22 cellular contexts compared by ENCODE assay signal in genomic region chr21:15766952-15767603, GRCh38. TPM values are rescaled to one million over a fixed set of nuclear protein-coding genes. Genes with fewer than 3 reads are reported as not detected.
DNase-seq lines count a peak whose midpoint lies in the region; ATAC-seq, FAIRE-seq and TF ChIP-seq lines count a peak whose summit lies in the region.
"Had no signal": no experiment of that assay in that cellular context is flagged by ENCODE, and none has a peak within 500 bp of the region (broad histone marks: within the 10 kb centered on the region; RNA-seq: fewer than 3 reads in every experiment).

No MANE protein-coding gene starts in this region.

- no peak overlapping the region for H3K4me3 Mint-ChIP-seq in Caco-2 (ENCODE audit: unreplicated experiment)
- no peak overlapping the region for H3K4me3 Mint-ChIP-seq in activated CD4-positive, alpha-beta T cell treated with anti-CD3 and anti-CD28 coated beads for 36 hours
- no peak overlapping the region for H3K4me3 Mint-ChIP-seq in activated CD4-positive, alpha-beta memory T cell treated with anti-CD3 and anti-CD28 coated beads, Interleukin-2, amount 10 ng/mL, durations not matched to agents 7 days and 5 days
- H3K4me3 Mint-ChIP-seq: CD4-positive, CD25-positive, alpha-beta regulatory T cell had no signal

- H4K91ac ChIP-seq in H1 (replicated peaks; ENCODE audit: insufficient read length, low read length): no peak overlapping the region

- no peak overlapping the region for H2BK20ac ChIP-seq in H1 (ENCODE audit: low read length)

- H3K4me1 Mint-ChIP-seq in Caco-2 (ENCODE audit: low read depth, unreplicated experiment): peaks cover 19% of the 10 kb centered on the region
- peaks cover 57% of the 10 kb centered on the region for H3K4me1 Mint-ChIP-seq in activated CD4-positive, alpha-beta T cell treated with anti-CD3 and anti-CD28 coated beads for 36 hours
- H3K4me1 Mint-ChIP-seq in activated CD4-positive, alpha-beta memory T cell treated with anti-CD3 and anti-CD28 coated beads, Interleukin-2, amount 10 ng/mL, durations not matched to agents 7 days and 5 days: peaks cover 2% of the 10 kb centered on the region

- no peak for ATAC-seq in activated CD4-positive, alpha-beta T cell treated with anti-CD3 and anti-CD28 coated beads for 36 hours
- ATAC-seq: Right ventricle myocardium inferior had no signal

- H3K18ac ChIP-seq in H1 (ENCODE audit: extremely low read depth, low read length): 0 out of 2 replicates have a peak overlapping the region, but pooled peaks have one; percentile 17

- TF ChIP-seq CTCF in Caco-2 (IDR thresholded peaks at IDR 0.05; ENCODE audit: insufficient read depth in 1 of 2, low read depth in 1 of 2, low read length in 1 of 2, severe bottlenecking in 1 of 2, unreplicated experiment in 1 of 2): no peak
- TF ChIP-seq CTCF in HEK293 (tag by site-specific recombination; IDR thresholded peaks at IDR 0.05): no peak
- no peak for TF ChIP-seq CTCF in H1 (IDR thresholded peaks at IDR 0.05; ENCODE audit: control extremely low read depth in 1 of 3, insufficient read depth in 1 of 3, low read depth in 1 of 3, low read length in 3 of 3)
- TF ChIP-seq CTCF in neutrophil (IDR thresholded peaks at IDR 0.05): no peak

- H3K23me2 ChIP-seq in H1 (ENCODE audit: low read depth, low read length): no peaks in the 10 kb centered on the region

- 82% methylated on average over 1 of the region's 1 CpG; no CpG with 5 or more reads in 1 of the 2 experiments for WGBS in H1 (ENCODE audit: extremely low coverage in 1 of 2, insufficient coverage in 1 of 2, insufficient read length in 1 of 2, insufficient replicate concordance in 2 of 2, low coverage in 1 of 2, low lambda C conversion rate in 2 of 2, missing lambda C conversion rate in 1 of 2), 2 experiments

- H3K36me3 Mint-ChIP-seq in Caco-2 (ENCODE audit: insufficient read depth, unreplicated experiment): peaks cover 20% of the 10 kb centered on the region
- peaks cover 43% of the 10 kb centered on the region for H3K36me3 Mint-ChIP-seq in activated CD4-positive, alpha-beta T cell treated with anti-CD3 and anti-CD28 coated beads for 36 hours (ENCODE audit: low read depth)
- H3K36me3 Mint-ChIP-seq in activated CD4-positive, alpha-beta memory T cell treated with anti-CD3 and anti-CD28 coated beads, Interleukin-2, amount 10 ng/mL, durations not matched to agents 7 days and 5 days (ENCODE audit: low read depth): peaks cover 54% of the 10 kb centered on the region

- no peak overlapping the region for H2AFZ ChIP-seq in H1 (ENCODE audit: low read length)
- H2AFZ ChIP-seq: GM23248 had no signal

- no peak for DNase-seq in Caco-2
- no peak for DNase-seq in H1 (ENCODE audit: low read depth in 1 of 2, low spot score in 2 of 2)
- no peak for DNase-seq in activated CD4-positive, alpha-beta T cell treated with anti-CD3 and anti-CD28 coated beads for 36 hours
- no peak for DNase-seq in NOMO-1 (lab: John Stamatoyannopoulos, UW; ENCODE audit: unreplicated experiment in 2 of 2)
- no peak for DNase-seq in activated CD4-positive, alpha-beta memory T cell treated with anti-CD3 and anti-CD28 coated beads, Interleukin-2, amount 10 ng/mL, durations not matched to agents 7 days and 5 days
- DNase-seq in NCI-H2107 treated with DMSO at 0.1 percent for 48 hours (lab: John Stamatoyannopoulos, UW; ENCODE audit: unreplicated experiment): no peak
- DNase-seq: ACHN; CD4-positive, CD25-positive, alpha-beta regulatory T cell; DND-41; GDM1; GM23248; Karpas-422; NCI-H187 treated with DMSO at 0.1 percent for 48 hours; NCI-H2171; NCI-H446 treated with DMSO at 0.1 percent for 48 hours; NCI-H748 treated with DMSO at 0.1 percent for 48 hours had no signal

- no peak overlapping the region for H3K23ac ChIP-seq in H1 (ENCODE audit: insufficient read length)

- H3K4me3 ChIP-seq in Caco-2 (ENCODE audit: low read depth, low read length) (no peak overlapping the region), HEK293 (ENCODE audit: low read depth, low read length) (no peak overlapping the region), H1 (ENCODE audit: extremely low read depth in 1 of 4, insufficient read depth in 2 of 4, low read depth in 3 of 4, low read length in 4 of 4) (no peak overlapping the region), neutrophil (ENCODE audit: low read depth in 1 of 2, low read length in 1 of 2) (no peak overlapping the region)
- H3K4me3 ChIP-seq: GM23248 had no signal

- no peak overlapping the region for H4K5ac ChIP-seq in H1 (ENCODE audit: insufficient read length, low read depth, low read length)

- no peak overlapping the region for H2BK12ac ChIP-seq in H1 (ENCODE audit: low read depth, low read length)

- CTCF ChIA-PET in Caco-2 (lab: Charles Lee): no interaction called here
- CTCF ChIA-PET in HEK293 (lab: Yijun Ruan, JAX): interaction anchor here (0.7 kb wide), 1 partner anchor 31 kb away, joined by 5 read pairs; no protein-coding TSS in a partner anchor
- CTCF ChIA-PET in H1 (lab: Charles Lee; ENCODE audit: partially characterized antibody): no interaction called here
- CTCF ChIA-PET in activated CD4-positive, alpha-beta T cell treated with anti-CD3 and anti-CD28 coated beads for 36 hours (lab: Charles Lee): interaction anchor here (1.5 kb wide), 1 partner anchor 9 kb away, joined by 3 read pairs; no protein-coding TSS in a partner anchor
- CTCF ChIA-PET in activated CD4-positive, alpha-beta memory T cell treated with anti-CD3 and anti-CD28 coated beads, Interleukin-2, amount 10 ng/mL, durations not matched to agents 7 days and 5 days (lab: Charles Lee): interaction anchor here (0.6 kb wide), 1 partner anchor 95 kb away, joined by 3 read pairs; no protein-coding TSS in a partner anchor

- no peak for TF ChIP-seq RAD21 in H1 (IDR thresholded peaks at IDR 0.05 in 1 of 2, conservative IDR thresholded peaks at IDR 0.05 in 1 of 2; ENCODE audit: low read depth in 2 of 2, low read length in 2 of 2)

- intact Hi-C loops in Caco-2 (cut with micrococcal nuclease; ENCODE audit: unreplicated experiment): no loop called here
- intact Hi-C loops in activated CD4-positive, alpha-beta T cell treated with anti-CD3 and anti-CD28 coated beads for 36 hours (cut with DNase I, micrococcal nuclease): no loop called here

- no peak overlapping the region for H2BK5ac ChIP-seq in H1 (ENCODE audit: low read depth, low read length)

- H3K27ac ChIP-seq in HEK293 (ENCODE audit: extremely low read depth, low read depth, low read length): peak overlapping the region; percentile 13; the same call in 1 of the 2 replicates
- H3K27ac ChIP-seq in H1 (ENCODE audit: low read depth, low read length): no peak overlapping the region
- H3K27ac ChIP-seq in neutrophil: peak overlapping the region; percentile 2
- H3K27ac ChIP-seq: GM23248 had no signal

- POLR2A ChIA-PET in Caco-2 (lab: Charles Lee): no interaction called here
- POLR2A ChIA-PET in HEK293 (lab: Yijun Ruan, JAX): no interaction called here
- POLR2A ChIA-PET in H1 (lab: Charles Lee; ENCODE audit: partially characterized antibody): interaction anchor here (1.1 kb wide), 1 partner anchor 9 kb away, joined by 3 read pairs; no protein-coding TSS in a partner anchor
- POLR2A ChIA-PET in activated CD4-positive, alpha-beta T cell treated with anti-CD3 and anti-CD28 coated beads for 36 hours (lab: Charles Lee): no interaction called here
- POLR2A ChIA-PET in activated CD4-positive, alpha-beta memory T cell treated with anti-CD3 and anti-CD28 coated beads, Interleukin-2, amount 10 ng/mL, durations not matched to agents 7 days and 5 days (lab: Charles Lee): no interaction called here

- peak overlapping the region; percentile 56 for H3K27ac Mint-ChIP-seq in Caco-2 (ENCODE audit: unreplicated experiment)
- no peak overlapping the region for H3K27ac Mint-ChIP-seq in activated CD4-positive, alpha-beta T cell treated with anti-CD3 and anti-CD28 coated beads for 36 hours
- no peak overlapping the region for H3K27ac Mint-ChIP-seq in activated CD4-positive, alpha-beta memory T cell treated with anti-CD3 and anti-CD28 coated beads, Interleukin-2, amount 10 ng/mL, durations not matched to agents 7 days and 5 days

- no peaks in the 10 kb centered on the region for H3K9me3 Mint-ChIP-seq in Caco-2 (ENCODE audit: unreplicated experiment)
- peaks cover 4% of the 10 kb centered on the region for H3K9me3 Mint-ChIP-seq in activated CD4-positive, alpha-beta T cell treated with anti-CD3 and anti-CD28 coated beads for 36 hours (ENCODE audit: low read depth)
- H3K9me3 Mint-ChIP-seq in activated CD4-positive, alpha-beta memory T cell treated with anti-CD3 and anti-CD28 coated beads, Interleukin-2, amount 10 ng/mL, durations not matched to agents 7 days and 5 days: peaks cover 1% of the 10 kb centered on the region

- H2AK5ac ChIP-seq in H1 (ENCODE audit: low read depth, low read length): no peak overlapping the region

- no peak overlapping the region for H3K9ac ChIP-seq in H1 (replicated peaks in 1 of 4; ENCODE audit: extremely low read depth in 1 of 4, low read depth in 3 of 4, low read length in 3 of 4)
- H3K9ac ChIP-seq: GM23248 had no signal

- no peaks in the 10 kb centered on the region for H3K36me3 ChIP-seq in Caco-2 (ENCODE audit: control insufficient read depth, insufficient read depth, low read length)
- no peaks in the 10 kb centered on the region for H3K36me3 ChIP-seq in HEK293 (ENCODE audit: control insufficient read depth in 2 of 2, insufficient read depth in 1 of 2, low read length in 2 of 2)
- H3K36me3 ChIP-seq in H1 (ENCODE audit: control insufficient read depth in 2 of 4, insufficient read depth in 4 of 4, low read length in 3 of 4): peaks cover 0 to 5% (median 0%) of the 10 kb centered on the region in 4 experiments; a peak in 2 of 8 replicates
- H3K36me3 ChIP-seq in neutrophil: peaks cover 12% of the 10 kb centered on the region

- H3K4ac ChIP-seq in H1 (replicated peaks; ENCODE audit: insufficient read length, low read depth, low read length): no peak overlapping the region

- H3K79me2 ChIP-seq in H1 (ENCODE audit: control insufficient read depth in 1 of 2, insufficient read depth in 2 of 2, low read length in 2 of 2): peaks cover 0 to 98% of the 10 kb centered on the region in 2 experiments; a peak in 3 of 4 replicates

- no TSS peak for BruUV-seq in Caco-2 (replicated peaks; lab: Mats Ljungman, UMichigan)

- no peak for FAIRE-seq in H1 (lab: Jason Lieb, UNC)
- FAIRE-seq: D721Med, GM12892, GM19239 had no signal

- peaks cover 0 to 2% of the 10 kb centered on the region in 2 experiments for H4K20me1 ChIP-seq in H1 (replicated peaks in 1 of 2; ENCODE audit: control insufficient read depth in 1 of 2, insufficient read depth in 2 of 2, low read length in 2 of 2)

- H2BK120ac ChIP-seq in H1 (replicated peaks; ENCODE audit: low read depth, low read length): no peak overlapping the region

- no peak for TF ChIP-seq POLR2A in H1 (IDR thresholded peaks at IDR 0.05; ENCODE audit: control extremely low read depth in 1 of 2, low read depth in 2 of 2, low read length in 2 of 2)

- TF ChIP-seq EP300 in H1 (IDR thresholded peaks at IDR 0.05; ENCODE audit: borderline replicate concordance in 1 of 2, low read depth in 2 of 2, low read length in 2 of 2): no peak

- no peak overlapping the region for H2BK15ac ChIP-seq in H1 (ENCODE audit: low read length)

- H3K79me1 ChIP-seq in H1 (ENCODE audit: low read depth, low read length): no peaks in the 10 kb centered on the region; the same call in 1 of the 2 replicates

- H3K4me1 ChIP-seq in Caco-2 (peaks cover 3% of the 10 kb centered on the region; the same call in 1 of the 2 replicates), HEK293 (ENCODE audit: control insufficient read depth, insufficient read depth, low read length) (peaks cover 22% of the 10 kb centered on the region), H1 (replicated peaks in 1 of 4; ENCODE audit: control insufficient read depth in 3 of 4, insufficient read depth in 4 of 4, low read length in 3 of 4) (no peaks in the 10 kb centered on the region; a peak in 1 of 7 replicates), neutrophil (ENCODE audit: control insufficient read depth in 1 of 2, insufficient read depth in 1 of 2, low read depth in 1 of 2, low read length in 1 of 2) (no peaks in the 10 kb centered on the region)

- no peaks in the 10 kb centered on the region for H3K27me3 Mint-ChIP-seq in Caco-2 (ENCODE audit: insufficient read depth, unreplicated experiment)
- H3K27me3 Mint-ChIP-seq in activated CD4-positive, alpha-beta T cell treated with anti-CD3 and anti-CD28 coated beads for 36 hours: no peaks in the 10 kb centered on the region
- no peaks in the 10 kb centered on the region for H3K27me3 Mint-ChIP-seq in activated CD4-positive, alpha-beta memory T cell treated with anti-CD3 and anti-CD28 coated beads, Interleukin-2, amount 10 ng/mL, durations not matched to agents 7 days and 5 days
- H3K27me3 Mint-ChIP-seq: CD4-positive, CD25-positive, alpha-beta regulatory T cell had no signal

- H3K4me2 ChIP-seq in H1 (ENCODE audit: insufficient read depth in 1 of 2, low read depth in 2 of 2, low read length in 2 of 2): no peak overlapping the region

- no peaks in the 10 kb centered on the region for H3K27me3 ChIP-seq in Caco-2 (replicated peaks; ENCODE audit: control insufficient read depth, insufficient read depth, low read length)
- H3K27me3 ChIP-seq in H1 (replicated peaks in 1 of 4; ENCODE audit: control insufficient read depth in 3 of 4, extremely low read depth in 1 of 4, insufficient read depth in 3 of 4, low read length in 3 of 4): no peaks in the 10 kb centered on the region
- no peaks in the 10 kb centered on the region for H3K27me3 ChIP-seq in neutrophil

- no peaks in the 10 kb centered on the region for H3K9me3 ChIP-seq in Caco-2
- no peaks in the 10 kb centered on the region for H3K9me3 ChIP-seq in HEK293 (ENCODE audit: control insufficient read depth, insufficient read depth, low read depth, low read length)
- H3K9me3 ChIP-seq in H1 (ENCODE audit: insufficient read depth in 2 of 2, low read depth in 1 of 2, low read length in 1 of 2): no peaks in the 10 kb centered on the region
- no peaks in the 10 kb centered on the region for H3K9me3 ChIP-seq in neutrophil

- H3K56ac ChIP-seq in H1 (replicated peaks; ENCODE audit: insufficient read length, low read depth, low read length): no peak overlapping the region

- H3K14ac ChIP-seq in H1 (ENCODE audit: insufficient read length): no peak overlapping the region

- no peak overlapping the region for H4K8ac ChIP-seq in H1 (ENCODE audit: extremely low read depth, insufficient read depth, low read length)

RNA-seq across cellular contexts. Expression of gene USP25, which starts 37.3 kb away (rescaled TPM):
- 44.3 and 46.7 TPM in 2 replicates for total RNA-seq in Caco-2 (2022)
- total RNA-seq in H1 (2021; fragmentation: NEBNext Ultra II Directional; extraction: Animal tissue kit (Norgen Biotek cat#: 25700)): 43.6 and 48.1 TPM in 2 replicates
- 7.0 and 11.2 TPM in 2 replicates for polyA plus RNA-seq in H1 (2011; rRNA removed)
- polyA plus RNA-seq in H1 (2011; cell fraction: cytosol; rRNA removed): 13.1 TPM
- polyA plus RNA-seq in H1 (2011; cell fraction: nucleus; rRNA removed): 14.8 TPM
- polyA plus RNA-seq in H1 (2012, experiment 1 of 2): 17.4 to 29.7 TPM (median 23.4 TPM) in 4 replicates
- polyA plus RNA-seq in H1 (2012, experiment 2 of 2): 1.4 TPM
- 24.4 TPM for polyA plus RNA-seq in H1 (2013, experiment 1 of 2)
- 23.8 TPM for polyA plus RNA-seq in H1 (2013, experiment 2 of 2)
- 54.0 and 89.9 TPM in 2 replicates for polyA minus RNA-seq in H1 (2011; rRNA and poly(A)+ RNA removed)
- polyA minus RNA-seq in H1 (2011; cell fraction: cytosol; rRNA and poly(A)+ RNA removed): 28.2 TPM
- polyA minus RNA-seq in H1 (2011; cell fraction: nucleus; rRNA and poly(A)+ RNA removed): 170 TPM
- 10 to 100 TPM; 31.8 to 35.8 TPM for total RNA-seq in activated CD4-positive, alpha-beta T cell treated with anti-CD3 and anti-CD28 coated beads for 36 hours
- 10 to 100 TPM; 53.5 to 61.0 TPM for total RNA-seq in activated CD4-positive, alpha-beta memory T cell treated with anti-CD3 and anti-CD28 coated beads, Interleukin-2, amount 10 ng/mL, durations not matched to agents 7 days and 5 days

Comparison
In these comparisons a context has a peak if more than half of its experiments do, and no peak if none do; other contexts are left out.
1. CTCF ChIA-PET loops: an anchor here in HEK293 (0.7 kb wide), activated CD4-positive, alpha-beta T cell treated with anti-CD3 and anti-CD28 coated beads for 36 hours (1.5 kb wide) and activated CD4-positive, alpha-beta memory T cell treated with anti-CD3 and anti-CD28 coated beads, Interleukin-2, amount 10 ng/mL, durations not matched to agents 7 days and 5 days (0.6 kb wide); none called in Caco-2 and H1.